23 cellular contexts compared by ENCODE assay signal in the genomic region with DNA sequence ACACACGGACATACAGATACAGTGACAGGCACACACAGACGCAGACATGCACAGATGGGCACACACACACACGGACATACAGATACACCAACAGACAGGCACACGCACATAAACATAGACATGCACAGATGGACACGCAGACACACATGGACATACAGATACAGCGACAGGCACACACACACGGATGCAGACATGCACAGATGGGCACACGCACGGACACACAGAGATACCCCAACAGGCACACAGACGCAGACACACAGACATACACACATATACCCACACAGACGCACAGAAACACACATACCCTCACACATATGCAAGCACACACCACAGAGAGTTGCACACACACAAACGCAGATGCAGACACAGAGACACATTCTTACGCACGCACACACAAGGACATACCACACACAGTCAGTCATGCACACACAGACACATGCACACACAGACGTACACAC.
"Had no signal": no experiment of that assay in that cellular context is flagged by ENCODE, and none has a peak within 500 bp of the region (broad histone marks: within the 10 kb centered on the region; RNA-seq: fewer than 3 reads in every experiment).

No MANE protein-coding gene starts in this region.

- ATAC-seq: activated naive CD4-positive, alpha-beta T cell treated with anti-CD3 and anti-CD28 coated beads, Interleukin-2, amount 50 U/mL, for 72 hours; foreskin keratinocyte; left lobe of liver; mucosa of descending colon; stimulated activated naive CD8-positive, alpha-beta T cell treated with anti-CD3 and anti-CD28 coated beads, Interleukin-15, amount 100 ng/mL, for 72 hours had no signal

- H3K9me3 Mint-ChIP-seq: neural crest cell; stimulated activated naive CD8-positive, alpha-beta T cell treated with anti-CD3 and anti-CD28 coated beads, Interleukin-15, amount 100 ng/mL, for 72 hours; type B pancreatic cell had no signal

- H3K27me3 Mint-ChIP-seq: naive B cell; stimulated activated naive CD8-positive, alpha-beta T cell treated with anti-CD3 and anti-CD28 coated beads, Interleukin-15, amount 100 ng/mL, for 72 hours; type B pancreatic cell had no signal

- H3K4me1 Mint-ChIP-seq: stimulated activated naive CD8-positive, alpha-beta T cell treated with anti-CD3 and anti-CD28 coated beads, Interleukin-15, amount 100 ng/mL, for 72 hours had no signal

- H3K27me3 ChIP-seq: dorsolateral prefrontal cortex, foreskin keratinocyte, right atrium auricular region, suprapubic skin had no signal

- H3K27ac Mint-ChIP-seq: activated naive CD4-positive, alpha-beta T cell treated with anti-CD3 and anti-CD28 coated beads, Interleukin-2, amount 50 U/mL, for 72 hours; activated T-helper 1 cell treated with anti-CD3 and anti-CD28 coated beads, Interleukin-12 subunit alpha, Interleukin-12 subunit beta, Interleukin-2, Interleukin-4 antibody, amounts not matched to agents 30 ng/mL and 10 ng/mL and 1 ng/mL, durations not matched to agents 14 hours and 24 hours and 36 hours; endodermal cell; naive B cell; stimulated activated naive CD8-positive, alpha-beta T cell treated with anti-CD3 and anti-CD28 coated beads, Interleukin-15, amount 100 ng/mL, for 72 hours; type B pancreatic cell had no signal

- H3K9me3 ChIP-seq: prostate gland, suprapubic skin had no signal

- H3K27ac ChIP-seq: dorsolateral prefrontal cortex, epithelial cell of prostate, foreskin keratinocyte, prostate gland, right atrium auricular region, skin epidermis, suprapubic skin had no signal

- H3K4me3 ChIP-seq: dorsolateral prefrontal cortex, mucosa of descending colon, prostate gland, right atrium auricular region, skin epidermis, suprapubic skin had no signal

- H3K4me3 Mint-ChIP-seq: activated T-helper 1 cell treated with anti-CD3 and anti-CD28 coated beads, Interleukin-12 subunit alpha, Interleukin-12 subunit beta, Interleukin-2, Interleukin-4 antibody, amounts not matched to agents 30 ng/mL and 10 ng/mL and 1 ng/mL, durations not matched to agents 14 hours and 24 hours and 36 hours; endodermal cell; naive B cell; neural crest cell; stimulated activated naive CD8-positive, alpha-beta T cell treated with anti-CD3 and anti-CD28 coated beads, Interleukin-15, amount 100 ng/mL, for 72 hours; type B pancreatic cell had no signal

- DNase-seq: activated CD4-positive, alpha-beta T cell treated with anti-CD3 and anti-CD28 coated beads for 1 hour; activated gamma-delta T cell treated with Interleukin-2 at 50 U/mL for 16 hours; amniotic stem cell; caudate nucleus; endodermal cell; foreskin keratinocyte; hippocampal formation; naive B cell; stimulated activated CD4-positive, alpha-beta T cell treated with anti-CD3 and anti-CD28 coated beads, Interleukin-15, amount 100 ng/mL, for 24 hours; stimulated activated CD4-positive, alpha-beta T cell treated with anti-CD3 and anti-CD28 coated beads, Interleukin-2, amount 100 ng/mL, for 48 hours; stimulated activated naive CD8-positive, alpha-beta T cell treated with anti-CD3 and anti-CD28 coated beads, Interleukin-15, amount 100 ng/mL, for 72 hours had no signal

- H3K4me1 ChIP-seq: foreskin keratinocyte, prostate gland, right atrium auricular region, suprapubic skin had no signal
